31 cellular contexts compared by ENCODE assay signal in the genomic region with DNA sequence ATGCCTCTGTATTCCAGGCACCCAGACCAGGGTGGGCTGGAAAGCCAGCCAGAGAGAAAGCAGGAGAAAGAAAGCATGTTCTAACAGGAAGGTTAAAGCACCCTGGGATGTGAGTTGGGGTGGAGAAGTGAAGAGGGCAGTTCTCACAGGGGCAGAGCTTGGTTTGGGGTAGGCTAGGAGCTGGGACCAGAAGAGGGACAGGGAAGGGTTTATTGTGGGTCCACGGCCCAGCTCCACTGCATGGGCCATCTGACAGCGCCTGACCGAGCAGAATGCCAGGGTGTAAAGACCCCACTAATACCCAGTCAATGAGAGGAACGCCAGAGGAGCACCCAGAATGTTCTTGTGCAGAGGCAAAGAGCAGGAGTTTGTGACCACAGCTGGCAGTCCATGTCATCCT. TPM values are rescaled to one million over a fixed set of nuclear protein-coding genes. Genes with fewer than 3 reads are reported as not detected.
DNase-seq lines count a peak whose midpoint lies in the region; ATAC-seq, FAIRE-seq and TF ChIP-seq lines count a peak whose summit lies in the region.
"Had no signal": no experiment of that assay in that cellular context is flagged by ENCODE, and none has a peak within 500 bp of the region (broad histone marks: within the 10 kb centered on the region; RNA-seq: fewer than 3 reads in every experiment).

No MANE protein-coding gene starts in this region.

- H2BK20ac ChIP-seq in H9 (ENCODE audit: low read depth, low read length, poor library complexity, severe bottlenecking): no peak overlapping the region

- H3K4ac ChIP-seq in H9 (ENCODE audit: low read depth, low read length): no peak overlapping the region

- no peaks in the 10 kb centered on the region for H4K20me1 ChIP-seq in PC-3 (ENCODE audit: low read length)
- H4K20me1 ChIP-seq in keratinocyte (ENCODE audit: control insufficient read depth, extremely low read depth, insufficient read depth, low read length): no peaks in the 10 kb centered on the region
- H4K20me1 ChIP-seq in H9 (ENCODE audit: control insufficient read depth, insufficient read depth, insufficient read length): no peaks in the 10 kb centered on the region

- intact Hi-C loops in PC-3 (cut with micrococcal nuclease) (no loop called here), breast epithelium (cut with DNase I; ENCODE audit: low total_unique reads) (no loop called here), spleen (cut with DNase I; ENCODE audit: low total_unique reads) (no loop called here)

- H3K4me3 ChIP-seq in PC-3 (ENCODE audit: low read length) (no peak overlapping the region), breast epithelium (no peak overlapping the region), keratinocyte (ENCODE audit: control insufficient read depth in 2 of 3, extremely low read depth in 1 of 3, insufficient read depth in 2 of 3, low read depth in 1 of 3, low read length in 3 of 3) (no peak overlapping the region), spleen (no peak overlapping the region)
- H3K4me3 ChIP-seq: adrenal gland, HAP-1, heart right ventricle, MG63, prostate gland, tibial artery had no signal

- no peak overlapping the region for H3K18ac ChIP-seq in H9 (ENCODE audit: insufficient read length, low read depth, low read length)

- H3K14ac ChIP-seq in H9 (ENCODE audit: insufficient read depth, low read length): no peak overlapping the region

- TF ChIP-seq CTCF in PC-3 (conservative IDR thresholded peaks at IDR 0.05; ENCODE audit: low read depth, low read length) (no peak), breast epithelium (IDR thresholded peaks at IDR 0.05) (no peak), keratinocyte (optimal IDR thresholded peaks at IDR 0.05 in 1 of 3, IDR thresholded peaks at IDR 0.05 in 1 of 3, conservative IDR thresholded peaks at IDR 0.05 in 1 of 3; ENCODE audit: extremely low read depth in 1 of 3, insufficient read depth in 2 of 3, low read length in 3 of 3) (no peak), spleen (IDR thresholded peaks at IDR 0.05 in 8 of 11, conservative IDR thresholded peaks at IDR 0.05 in 3 of 11) (no peak), H9 (conservative IDR thresholded peaks at IDR 0.05) (no peak)

- H2AK5ac ChIP-seq in H9 (ENCODE audit: insufficient read length, low read length): no peak overlapping the region

- H3K27ac ChIP-seq in PC-3 (ENCODE audit: low read length) (peak overlapping the region; percentile 81), breast epithelium (peak overlapping the region; percentile 69 to 72), keratinocyte (ENCODE audit: control insufficient read depth, insufficient read depth, low read length) (peak overlapping the region; percentile 80), spleen (no peak overlapping the region), H9 (ENCODE audit: insufficient read length, low read depth, low read length) (no peak overlapping the region)
- H3K27ac ChIP-seq: adrenal gland, heart right ventricle, prostate gland, tibial artery had no signal

- H2AFZ ChIP-seq in PC-3 (ENCODE audit: low read length): peak overlapping the region; percentile 84; the same call in 1 of the 2 replicates
- no peak overlapping the region for H2AFZ ChIP-seq in keratinocyte (ENCODE audit: control insufficient read depth, low read length)
- H2AFZ ChIP-seq in H9 (ENCODE audit: low read length): no peak overlapping the region

- H3K9me3 ChIP-seq in PC-3 (ENCODE audit: low read length): no peaks in the 10 kb centered on the region
- no peaks in the 10 kb centered on the region for H3K9me3 ChIP-seq in breast epithelium
- no peaks in the 10 kb centered on the region for H3K9me3 ChIP-seq in keratinocyte (ENCODE audit: control insufficient read depth, low read depth, low read length)
- H3K9me3 ChIP-seq in spleen: no peaks in the 10 kb centered on the region
- H3K9me3 ChIP-seq in H9 (ENCODE audit: control insufficient read depth, low read depth, low read length): no peaks in the 10 kb centered on the region
- H3K9me3 ChIP-seq: adrenal gland, HAP-1, heart right ventricle, MG63, prostate gland, tibial artery had no signal

- DNase-seq in PC-3 (no peak), breast epithelium (ENCODE audit: low spot score in 2 of 2) (peak in 1 of 2 donors; percentile 7), keratinocyte (ENCODE audit: low read depth, low spot score) (no peak), spleen (peak; percentile 40), ACHN (no peak), NCI-H345 (lab: John Stamatoyannopoulos, UW) (no peak), cortex of kidney (lab: John Stamatoyannopoulos, UW) (no peak), H9 (no peak)
- DNase-seq: activated CD4-positive, alpha-beta T cell treated with anti-CD3 and anti-CD28 coated beads, Interleukin-2, amount 10 ng/mL, durations not matched to agents 7 days and 5 days; activated naive CD4-positive, alpha-beta T cell; activated T-cell treated with anti-CD3 and anti-CD28 coated beads, Interleukin-2, amount 50 U/mL, for 4 hours; DMS153; effector CD8-positive, alpha-beta T cell; foreskin melanocyte; heart right ventricle; KBM-7; MG63; NCI-H1417 treated with DMSO at 0.1 percent for 48 hours; NCI-H2081 had no signal

- H4K8ac ChIP-seq in H9 (replicated peaks; ENCODE audit: insufficient read length, low read depth, low read length): no peak overlapping the region

- no peaks in the 10 kb centered on the region for H3K9me2 ChIP-seq in PC-3 (replicated peaks; ENCODE audit: low read length)

- no peak overlapping the region for H3K56ac ChIP-seq in H9 (ENCODE audit: insufficient read length, low read depth, low read length)

- no peak for ATAC-seq in PC-3
- ATAC-seq: activated T-cell treated with anti-CD3 and anti-CD28 coated beads, Interleukin-2, amount 50 U/mL, for 4 hours; left colon; Right ventricle myocardium inferior; WTC11 had no signal

- H3T11ph ChIP-seq in H9 (ENCODE audit: low read length): no peak overlapping the region

- peaks cover 11 to 20% of the 10 kb centered on the region in 2 experiments for H3K4me1 Mint-ChIP-seq in H9
- H3K4me1 Mint-ChIP-seq: activated CD4-positive, alpha-beta T cell treated with anti-CD3 and anti-CD28 coated beads, Interleukin-2, amount 10 ng/mL, durations not matched to agents 7 days and 5 days; memory B cell had no signal

- no peaks in the 10 kb centered on the region for H3K9me3 Mint-ChIP-seq in H9
- H3K9me3 Mint-ChIP-seq: activated CD4-positive, alpha-beta T cell treated with anti-CD3 and anti-CD28 coated beads, Interleukin-2, amount 10 ng/mL, durations not matched to agents 7 days and 5 days; activated T-cell treated with anti-CD3 and anti-CD28 coated beads, Interleukin-2, amount 50 U/mL, for 4 hours; brain; memory B cell; stimulated activated naive CD8-positive, alpha-beta T cell treated with anti-CD3 and anti-CD28 coated beads, Interleukin-15, Interleukin-2, amounts not matched to agents 100 ng/mL and 50 ng/mL, for 24 hours; T-helper 2 cell treated with Interferon-gamma antibody and Interleukin-4, amounts not matched to agents 5 μg/mL and 100 μg/mL, for 36 hours; WTC11 had no signal

- no peaks in the 10 kb centered on the region for H3K79me2 ChIP-seq in PC-3 (ENCODE audit: low read length)
- no peaks in the 10 kb centered on the region for H3K79me2 ChIP-seq in keratinocyte (ENCODE audit: control insufficient read depth, insufficient read depth, low read length)
- no peaks in the 10 kb centered on the region for H3K79me2 ChIP-seq in H9 (ENCODE audit: insufficient read depth, low read length)

- FAIRE-seq in keratinocyte (lab: Jason Lieb, UNC): no peak
- FAIRE-seq: G401.6 had no signal

- no peaks in the 10 kb centered on the region for H3K79me1 ChIP-seq in H9 (ENCODE audit: insufficient read depth, low read depth, low read length, poor library complexity, severe bottlenecking)

- peak overlapping the region in 1 of 3 experiments; percentile 72; a peak in 1 of 7 replicates for H3K27ac Mint-ChIP-seq in H9
- H3K27ac Mint-ChIP-seq: activated CD4-positive, alpha-beta T cell treated with anti-CD3 and anti-CD28 coated beads, Interleukin-2, amount 10 ng/mL, durations not matched to agents 7 days and 5 days; memory B cell; stimulated activated naive CD8-positive, alpha-beta T cell treated with anti-CD3 and anti-CD28 coated beads, Interleukin-15, Interleukin-2, amounts not matched to agents 100 ng/mL and 50 ng/mL, for 24 hours; T-helper 2 cell treated with Interferon-gamma antibody and Interleukin-4, amounts not matched to agents 5 μg/mL and 100 μg/mL, for 36 hours; WTC11 had no signal

- no peak overlapping the region; a peak in 1 of 5 replicates for H3K4me3 Mint-ChIP-seq in H9
- H3K4me3 Mint-ChIP-seq: activated CD4-positive, alpha-beta T cell treated with anti-CD3 and anti-CD28 coated beads, Interleukin-2, amount 10 ng/mL, durations not matched to agents 7 days and 5 days; activated T-cell treated with anti-CD3 and anti-CD28 coated beads, Interleukin-2, amount 50 U/mL, for 4 hours; brain; memory B cell; stimulated activated naive CD8-positive, alpha-beta T cell treated with anti-CD3 and anti-CD28 coated beads, Interleukin-15, Interleukin-2, amounts not matched to agents 100 ng/mL and 50 ng/mL, for 24 hours; T-helper 2 cell treated with Interferon-gamma antibody and Interleukin-4, amounts not matched to agents 5 μg/mL and 100 μg/mL, for 36 hours; WTC11 had no signal

- WGBS in spleen, 5 donors: 87 to 91% (median 89%) methylated on average over 4 of the region's 4 CpGs
- WGBS in H9 (ENCODE audit: extremely low coverage, insufficient read length, low lambda C conversion rate): no CpG with 5 or more reads among the region's 4 CpGs

- no peak for TF ChIP-seq POLR2A in breast epithelium (IDR thresholded peaks at IDR 0.05)
- no peak for TF ChIP-seq POLR2A in spleen (IDR thresholded peaks at IDR 0.05)

- BruUV-seq in PC-3 (replicated peaks; lab: Mats Ljungman, UMichigan): no TSS peak

- H3K27me3 ChIP-seq in PC-3 (ENCODE audit: low read length): no peaks in the 10 kb centered on the region
- no peaks in the 10 kb centered on the region for H3K27me3 ChIP-seq in breast epithelium
- no peaks in the 10 kb centered on the region for H3K27me3 ChIP-seq in keratinocyte (ENCODE audit: control insufficient read depth, extremely low read depth, insufficient read depth, low read length)
- H3K27me3 ChIP-seq in spleen (replicated peaks in 1 of 7): peaks cover 0 to 14% (median 0%) of the 10 kb centered on the region in 7 donors
- H3K27me3 ChIP-seq in H9 (ENCODE audit: insufficient read depth, low read length): no peaks in the 10 kb centered on the region
- H3K27me3 ChIP-seq: adrenal gland, MG63, tibial artery had no signal

- in situ Hi-C loops in ACHN (cut with HindIII; ENCODE audit: low pct_ligation_motif_present, low pct_unique_long_range_greater_than_20kb, low sequenced_read_pairs): no loop called here

- dilution Hi-C loops in keratinocyte (cut with MboI; ENCODE audit: extremely low pct_ligation_motif_present, low sequenced_read_pairs): no loop called here

- H3K9me1 ChIP-seq in keratinocyte (ENCODE audit: control insufficient read depth, extremely low read depth, insufficient read depth, low read length): no peaks in the 10 kb centered on the region

- H3K27me3 Mint-ChIP-seq in H9 (ENCODE audit: low read depth): peaks cover 4% of the 10 kb centered on the region

- no peaks in the 10 kb centered on the region for H3K36me3 Mint-ChIP-seq in H9 (ENCODE audit: insufficient read depth in 1 of 3, low read depth in 3 of 3)
- H3K36me3 Mint-ChIP-seq: brain, memory B cell, WTC11 had no signal

- H3K23me2 ChIP-seq in H9 (ENCODE audit: insufficient read length, low read depth, low read length, poor library complexity, severe bottlenecking): no peaks in the 10 kb centered on the region

- no peak overlapping the region for H2BK12ac ChIP-seq in H9 (ENCODE audit: insufficient read length, low read depth, low read length)

- H3F3A ChIP-seq in PC-3 (ENCODE audit: low read length, unreplicated experiment): peaks cover 5% of the 10 kb centered on the region

- no peak overlapping the region for H3K23ac ChIP-seq in H9 (ENCODE audit: insufficient read length, low read depth, low read length)

- no peaks in the 10 kb centered on the region for H3K36me3 ChIP-seq in PC-3 (ENCODE audit: low read depth, low read length)
- H3K36me3 ChIP-seq in breast epithelium: no peaks in the 10 kb centered on the region
- no peaks in the 10 kb centered on the region for H3K36me3 ChIP-seq in keratinocyte (ENCODE audit: control insufficient read depth in 2 of 2, extremely low read depth in 1 of 2, insufficient read depth in 2 of 2, low read length in 2 of 2)
- no peaks in the 10 kb centered on the region for H3K36me3 ChIP-seq in spleen
- H3K36me3 ChIP-seq: adrenal gland, HAP-1, heart right ventricle, MG63, prostate gland, tibial artery had no signal

- H4K91ac ChIP-seq in H9 (ENCODE audit: insufficient read length, low read depth, low read length): no peak overlapping the region

- CTCF ChIA-PET in PC-3 (lab: Charles Lee): no interaction called here

- no peak overlapping the region for H2BK5ac ChIP-seq in H9 (ENCODE audit: insufficient read length, low read length)

- POLR2A ChIA-PET in PC-3 (lab: Charles Lee; ENCODE audit: unreplicated experiment): no interaction called here

- no peak overlapping the region for H4K5ac ChIP-seq in H9 (ENCODE audit: insufficient read length, low read depth, low read length)

- no peak overlapping the region for H2BK15ac ChIP-seq in H9 (ENCODE audit: low read depth, low read length)

- no peak overlapping the region for H2BK120ac ChIP-seq in H9 (ENCODE audit: low read depth, low read length, poor library complexity, severe bottlenecking)

- peaks cover 39% of the 10 kb centered on the region for H3K4me1 ChIP-seq in PC-3 (ENCODE audit: insufficient read depth, low read length)
- no peaks in the 10 kb centered on the region for H3K4me1 ChIP-seq in breast epithelium
- peaks cover 47% of the 10 kb centered on the region for H3K4me1 ChIP-seq in keratinocyte (ENCODE audit: control insufficient read depth, extremely low read depth, insufficient read depth, low read length)
- H3K4me1 ChIP-seq in spleen: peaks cover 0 to 4% (median 0%) of the 10 kb centered on the region in 6 donors
- no peaks in the 10 kb centered on the region for H3K4me1 ChIP-seq in H9 (ENCODE audit: insufficient read depth, low read length)
- H3K4me1 ChIP-seq: adrenal gland, HAP-1, prostate gland, tibial artery had no signal

- no peak overlapping the region for H3K9ac ChIP-seq in PC-3 (ENCODE audit: low read length)
- H3K9ac ChIP-seq in keratinocyte (ENCODE audit: control insufficient read depth, extremely low read depth, insufficient read depth, low read length): peak overlapping the region; percentile 54
- no peak overlapping the region for H3K9ac ChIP-seq in H9 (ENCODE audit: extremely low read depth, insufficient read length, low read length)

- H3K4me2 ChIP-seq in PC-3 (ENCODE audit: low read length) (peak overlapping the region; percentile 77), keratinocyte (ENCODE audit: control insufficient read depth, extremely low read depth, insufficient read depth, low read depth, low read length) (peak overlapping the region; percentile 68), H9 (ENCODE audit: insufficient read depth, insufficient read length, low read length) (no peak overlapping the region)

RNA-seq across cellular contexts. Expression of gene MAGEF1, which starts 27.1 kb away (rescaled TPM):
- total RNA-seq in PC-3 (2014; rRNA removed) (43.6 and 57.4 TPM in 2 replicates), breast epithelium (10 to 100 TPM; 16.5 to 40.4 (median 38.3) TPM), spleen (10 to 100 TPM; 16.5 to 22.6 (median 19.0) TPM), H9 (2021) (31.9 and 34.8 TPM in 2 replicates)
- polyA plus RNA-seq in keratinocyte (8.4 to 11.8 TPM (median 11.4 TPM) in 3 replicates), spleen (10 to 100 TPM; 36.2 to 42.1 (median 38.1) TPM)
- polyA plus RNA-seq in keratinocyte (2011; ENCODE audit: low read depth): 14.4 TPM
- polyA plus RNA-seq in keratinocyte (2011; cell fraction: cytosol; rRNA removed): 5.7 and 7.5 TPM in 2 replicates
- polyA plus RNA-seq in keratinocyte (2011; cell fraction: nucleus; rRNA removed): 10.1 and 10.6 TPM in 2 replicates
- polyA plus RNA-seq in keratinocyte (2012; ENCODE audit: low replicate concordance): 10.9 and 13.9 TPM in 2 replicates
- polyA minus RNA-seq in keratinocyte: 1.9 to 3.1 TPM (median 3.1 TPM) in 3 replicates
- polyA minus RNA-seq in keratinocyte (2011; cell fraction: cytosol; rRNA and poly(A)+ RNA removed): 5.2 TPM
- 2.7 and 4.3 TPM in 2 replicates for polyA minus RNA-seq in keratinocyte (2011; cell fraction: nucleus; rRNA and poly(A)+ RNA removed)

Comparison
In these comparisons a context has a peak if more than half of its experiments do, and no peak if none do; other contexts are left out.
1. H3K27ac ChIP-seq: peak in PC-3 (single experiment), breast epithelium (2 of 2) and keratinocyte (single experiment); none in spleen (0 of 8) and H9 (single experiment).